ENCODE assay signal across 1 cellular context in the genomic region with DNA sequence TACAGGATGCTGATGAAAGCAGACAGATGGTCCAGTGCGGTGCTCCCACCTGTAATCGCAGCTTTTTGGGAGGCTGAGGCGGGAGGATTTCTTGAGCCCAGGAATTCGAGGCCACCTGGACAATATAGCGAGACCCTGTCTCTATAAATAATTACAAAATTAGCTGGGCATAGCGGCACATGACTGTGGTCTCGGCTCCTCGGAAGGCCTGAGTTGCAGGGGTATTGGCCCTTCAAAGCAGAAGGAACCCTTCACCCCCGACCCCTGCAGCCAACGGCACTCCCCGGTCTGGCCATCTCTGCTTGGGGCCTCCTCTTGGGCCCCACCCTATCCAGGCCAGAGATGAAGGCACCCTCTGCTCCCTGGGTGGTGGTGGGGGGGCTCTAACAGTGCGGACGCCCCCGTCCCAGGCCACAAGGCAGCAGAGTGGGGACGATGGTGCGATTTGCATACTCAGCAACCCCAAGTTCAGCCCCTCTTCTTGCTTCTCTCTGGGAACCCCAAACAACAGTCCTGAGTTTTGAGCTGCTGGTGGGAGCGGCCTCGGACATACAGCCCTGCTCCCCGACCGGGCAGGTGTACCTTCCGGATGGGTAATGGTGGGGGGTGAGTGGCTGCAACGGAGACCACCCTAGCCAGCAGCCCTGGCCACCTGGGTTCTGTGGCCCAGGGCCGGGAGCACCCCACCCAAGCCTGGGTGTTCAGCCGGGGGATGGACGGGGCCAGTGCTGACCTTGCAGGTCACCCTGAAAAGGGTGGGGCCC.
TF ChIP-seq lines count a peak whose summit lies in the region.

No MANE protein-coding gene starts in this region.

TF ChIP-seq in IMR-90, 13 proteins besides CTCF, POLR2A, EP300 and RAD21 (continued from another document):
- TF ChIP-seq, protein P1, sequence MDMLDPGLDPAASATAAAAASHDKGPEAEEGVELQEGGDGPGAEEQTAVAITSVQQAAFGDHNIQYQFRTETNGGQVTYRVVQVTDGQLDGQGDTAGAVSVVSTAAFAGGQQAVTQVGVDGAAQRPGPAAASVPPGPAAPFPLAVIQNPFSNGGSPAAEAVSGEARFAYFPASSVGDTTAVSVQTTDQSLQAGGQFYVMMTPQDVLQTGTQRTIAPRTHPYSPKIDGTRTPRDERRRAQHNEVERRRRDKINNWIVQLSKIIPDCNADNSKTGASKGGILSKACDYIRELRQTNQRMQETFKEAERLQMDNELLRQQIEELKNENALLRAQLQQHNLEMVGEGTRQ (IDR thresholded peaks at IDR 0.05; ENCODE audit: low read depth, low read length), result no peak
- TF ChIP-seq MAZ (IDR thresholded peaks at IDR 0.05; ENCODE audit: borderline replicate concordance, low read depth, low read length) (no peak), SMC3 (IDR thresholded peaks at IDR 0.05; ENCODE audit: low read depth, low read length) (no peak), MXI1 (IDR thresholded peaks at IDR 0.05; ENCODE audit: borderline replicate concordance, low read depth, low read length) (no peak), BHLHE40 (IDR thresholded peaks at IDR 0.05; ENCODE audit: low read depth, low read length) (no peak), NFE2L2 (IDR thresholded peaks at IDR 0.05; ENCODE audit: low read depth, low read length) (no peak), RFX5 (IDR thresholded peaks at IDR 0.05; ENCODE audit: low read depth, low read length) (no peak), CHD1 (IDR thresholded peaks at IDR 0.05; ENCODE audit: low read depth, low read length) (no peak)
- TF ChIP-seq, protein P2, sequence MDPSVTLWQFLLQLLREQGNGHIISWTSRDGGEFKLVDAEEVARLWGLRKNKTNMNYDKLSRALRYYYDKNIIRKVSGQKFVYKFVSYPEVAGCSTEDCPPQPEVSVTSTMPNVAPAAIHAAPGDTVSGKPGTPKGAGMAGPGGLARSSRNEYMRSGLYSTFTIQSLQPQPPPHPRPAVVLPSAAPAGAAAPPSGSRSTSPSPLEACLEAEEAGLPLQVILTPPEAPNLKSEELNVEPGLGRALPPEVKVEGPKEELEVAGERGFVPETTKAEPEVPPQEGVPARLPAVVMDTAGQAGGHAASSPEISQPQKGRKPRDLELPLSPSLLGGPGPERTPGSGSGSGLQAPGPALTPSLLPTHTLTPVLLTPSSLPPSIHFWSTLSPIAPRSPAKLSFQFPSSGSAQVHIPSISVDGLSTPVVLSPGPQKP (IDR thresholded peaks at IDR 0.05; ENCODE audit: borderline replicate concordance, low read depth, low read length), result no peak
